Comparison of ENCODE assay signal across 24 cellular contexts in genomic region chr16:27333549-27333948, GRCh38. TPM values are rescaled to one million over a fixed set of nuclear protein-coding genes. Genes with fewer than 3 reads are reported as not detected.
DNase-seq lines count a peak whose midpoint lies in the region; ATAC-seq, FAIRE-seq and TF ChIP-seq lines count a peak whose summit lies in the region.
"Had no signal": no experiment of that assay in that cellular context is flagged by ENCODE, and none has a peak within 500 bp of the region (broad histone marks: within the 10 kb centered on the region; RNA-seq: fewer than 3 reads in every experiment).

No MANE protein-coding gene starts in this region.

- H3K4me1 Mint-ChIP-seq in MCF 10A (ENCODE audit: insufficient read depth, unreplicated experiment) = no peaks in the 10 kb centered on the region

- no peak for DNase-seq in breast epithelium (ENCODE audit: low spot score in 2 of 2)
- no peak for DNase-seq in MCF 10A (ENCODE audit: unreplicated experiment)
- no peak for DNase-seq in endothelial cell of umbilical vein (ENCODE audit: low read depth, low spot score)
- no peak for DNase-seq in uterus
- no peak for DNase-seq in activated gamma-delta T cell treated with Interleukin-2 at 50 U/mL for 16 hours
- DNase-seq in hepatocyte (ENCODE audit: low spot score) = no peak
- DNase-seq: activated CD4-positive, alpha-beta T cell treated with anti-CD3 and anti-CD28 coated beads, Interleukin-2, amount 50 U/mL, for 1 hour; effector memory CD8-positive, alpha-beta T cell; left cardiac atrium; midbrain; NCI-H1105; NCI-H2081 treated with DMSO at 0.1 percent for 48 hours; NCI-H510A; psoas muscle; RPMI8226; stimulated activated naive B cell treated with anti-CD40 and anti-IgM and Interleukin-4, amounts not matched to agents 10 μg/mL and 1 μg/mL and 100 μg/mL, for 72 hours; T-helper 2 cell; thyroid gland had no signal

- WGBS in hepatocyte (ENCODE audit: low lambda C conversion rate, missing lambda C conversion rate) = 94% methylated on average over 3 of the region's 3 CpGs

- H3K27ac ChIP-seq in breast epithelium (peak overlapping the region; percentile 8 to 44), endothelial cell of umbilical vein (ENCODE audit: insufficient read depth, low read depth, low read length) (peak overlapping the region; percentile 84), neutrophil (peak overlapping the region; percentile 71), uterus (peak overlapping the region; percentile 97 to 98), hepatocyte (no peak overlapping the region)
- H3K27ac ChIP-seq: BLaER1 had no signal

- no peaks in the 10 kb centered on the region for H3K36me3 ChIP-seq in breast epithelium
- H3K36me3 ChIP-seq in endothelial cell of umbilical vein (ENCODE audit: control insufficient read depth in 2 of 2, extremely low read depth in 1 of 2, insufficient read depth in 2 of 2, low read length in 2 of 2) = peaks cover 13 to 19% of the 10 kb centered on the region in 2 experiments
- H3K36me3 ChIP-seq in neutrophil = peaks cover 69% of the 10 kb centered on the region
- no peaks in the 10 kb centered on the region for H3K36me3 ChIP-seq in uterus
- H3K36me3 ChIP-seq in hepatocyte (replicated peaks; ENCODE audit: insufficient read depth, low read depth) = no peaks in the 10 kb centered on the region
- H3K36me3 ChIP-seq: thyroid gland had no signal

- H3K9me3 Mint-ChIP-seq in MCF 10A (ENCODE audit: unreplicated experiment) = no peaks in the 10 kb centered on the region
- H3K9me3 Mint-ChIP-seq: activated T-helper 17 cell treated with anti-CD3 and anti-CD28 coated beads, Interleukin-2, amount 50 U/mL, for 72 hours; effector memory CD8-positive, alpha-beta T cell had no signal

- TF ChIP-seq POLR2A in breast epithelium (IDR thresholded peaks at IDR 0.05) (no peak), endothelial cell of umbilical vein (IDR thresholded peaks at IDR 0.05; ENCODE audit: low read depth, low read length) (no peak), uterus (IDR thresholded peaks at IDR 0.05) (no peak)

- H4K20me1 ChIP-seq in endothelial cell of umbilical vein (replicated peaks; ENCODE audit: control insufficient read depth, extremely low read depth, insufficient read depth, low read length) (no peaks in the 10 kb centered on the region), hepatocyte (ENCODE audit: insufficient read depth, poor library complexity, severe bottlenecking) (no peaks in the 10 kb centered on the region)
- H4K20me1 ChIP-seq: BLaER1 had no signal

- no peak overlapping the region for H3K4me3 Mint-ChIP-seq in MCF 10A (ENCODE audit: unreplicated experiment)
- H3K4me3 Mint-ChIP-seq: activated naive CD8-positive, alpha-beta T cell; activated T-helper 17 cell treated with anti-CD3 and anti-CD28 coated beads, Interleukin-2, amount 50 U/mL, for 72 hours; effector memory CD8-positive, alpha-beta T cell; stimulated activated naive B cell treated with anti-CD40 and anti-IgM and Interleukin-4, amounts not matched to agents 10 μg/mL and 1 μg/mL and 100 μg/mL, for 72 hours had no signal

- H3K4me1 ChIP-seq in breast epithelium (no peaks in the 10 kb centered on the region), endothelial cell of umbilical vein (ENCODE audit: control insufficient read depth, extremely low read depth, insufficient read depth, low read length) (peaks cover 45% of the 10 kb centered on the region), neutrophil (ENCODE audit: control insufficient read depth in 1 of 2, insufficient read depth in 1 of 2, low read depth in 1 of 2, low read length in 1 of 2) (peaks cover 19 to 31% of the 10 kb centered on the region in 2 experiments), uterus (peaks cover 9 to 20% of the 10 kb centered on the region in 2 donors), hepatocyte (ENCODE audit: insufficient read depth) (no peaks in the 10 kb centered on the region)

- no peak for ATAC-seq in HG03025 (IDR thresholded peaks at IDR 0.05; ENCODE audit: low FRiP score, unreplicated experiment)
- ATAC-seq: activated T-helper 17 cell treated with anti-CD3 and anti-CD28 coated beads, Interleukin-2, amount 50 U/mL, for 72 hours; effector memory CD8-positive, alpha-beta T cell; left cardiac atrium; psoas muscle; stimulated activated naive B cell treated with anti-CD40 and anti-IgM and Interleukin-4, amounts not matched to agents 10 μg/mL and 1 μg/mL and 100 μg/mL, for 72 hours had no signal

- no peak overlapping the region for H3K9ac ChIP-seq in endothelial cell of umbilical vein (replicated peaks; ENCODE audit: extremely low read depth, insufficient read depth, low read length)
- H3K9ac ChIP-seq: BLaER1 had no signal

- H3K36me3 Mint-ChIP-seq in MCF 10A (ENCODE audit: insufficient read depth, unreplicated experiment) = peaks cover 39% of the 10 kb centered on the region

- H3K4me2 ChIP-seq in endothelial cell of umbilical vein (ENCODE audit: insufficient read depth, low read length) (no peak overlapping the region), hepatocyte (no peak overlapping the region)
- H3K4me2 ChIP-seq: BLaER1 had no signal

- H2AFZ ChIP-seq in endothelial cell of umbilical vein (ENCODE audit: low read depth, low read length) (no peak overlapping the region), hepatocyte (no peak overlapping the region)

- H3K79me2 ChIP-seq in endothelial cell of umbilical vein (ENCODE audit: control insufficient read depth, insufficient read depth, low read length) = peaks cover 67% of the 10 kb centered on the region
- peaks cover 30% of the 10 kb centered on the region for H3K79me2 ChIP-seq in hepatocyte

- H3K27ac Mint-ChIP-seq in MCF 10A (ENCODE audit: low read depth, unreplicated experiment) = no peak overlapping the region

- no peak for TF ChIP-seq CTCF in breast epithelium (IDR thresholded peaks at IDR 0.05)
- no peak for TF ChIP-seq CTCF in MCF 10A (IDR thresholded peaks at IDR 0.05; ENCODE audit: unreplicated experiment)
- TF ChIP-seq CTCF in endothelial cell of umbilical vein (IDR thresholded peaks at IDR 0.05; ENCODE audit: extremely low read depth in 1 of 2, insufficient read depth in 1 of 2, low read depth in 1 of 2, low read length in 2 of 2) = no peak
- TF ChIP-seq CTCF in neutrophil (IDR thresholded peaks at IDR 0.05) = no peak
- no peak for TF ChIP-seq CTCF in uterus (IDR thresholded peaks at IDR 0.05)
- no peak for TF ChIP-seq CTCF in hepatocyte (IDR thresholded peaks at IDR 0.05; ENCODE audit: poor library complexity)

- intact Hi-C loops in breast epithelium (cut with DNase I; ENCODE audit: low total_unique reads) = no loop called here
- intact Hi-C loops in MCF 10A (cut with micrococcal nuclease) = no loop called here
- intact Hi-C loops in endothelial cell of umbilical vein (cut with micrococcal nuclease) = loop anchor here (5.0 kb wide), 1 partner anchor 34 kb away; no protein-coding TSS in a partner anchor
- intact Hi-C loops in uterus (cut with DNase I; ENCODE audit: low total_unique reads) = no loop called here

- CTCF ChIA-PET in MCF 10A (lab: Yijun Ruan, JAX) = interaction anchor here (3.2 kb wide), 1 partner anchor 34 kb away, joined by 13 read pairs; no protein-coding TSS in a partner anchor
- CTCF ChIA-PET in endothelial cell of umbilical vein (lab: Charles Lee) = no interaction called here

- no peaks in the 10 kb centered on the region for H3K9me2 ChIP-seq in hepatocyte (replicated peaks; ENCODE audit: insufficient read depth)

- H3K27me3 Mint-ChIP-seq in MCF 10A (ENCODE audit: insufficient read depth, unreplicated experiment) = no peaks in the 10 kb centered on the region
- H3K27me3 Mint-ChIP-seq: activated naive CD8-positive, alpha-beta T cell; activated T-helper 17 cell treated with anti-CD3 and anti-CD28 coated beads, Interleukin-2, amount 50 U/mL, for 72 hours; effector memory CD8-positive, alpha-beta T cell; stimulated activated naive B cell treated with anti-CD40 and anti-IgM and Interleukin-4, amounts not matched to agents 10 μg/mL and 1 μg/mL and 100 μg/mL, for 72 hours had no signal

- no peaks in the 10 kb centered on the region for H3K9me1 ChIP-seq in endothelial cell of umbilical vein (replicated peaks; ENCODE audit: control insufficient read depth, extremely low read depth, insufficient read depth, low read length)

- BruUV-seq in MCF 10A (replicated peaks; lab: Mats Ljungman, UMichigan) (no TSS peak), endothelial cell of umbilical vein (replicated peaks; lab: Mats Ljungman, UMichigan) (no TSS peak)

- H3K27me3 ChIP-seq in breast epithelium = no peaks in the 10 kb centered on the region
- H3K27me3 ChIP-seq in endothelial cell of umbilical vein (ENCODE audit: control insufficient read depth in 2 of 2, insufficient read depth in 2 of 2, low read length in 2 of 2) = no peaks in the 10 kb centered on the region
- no peaks in the 10 kb centered on the region for H3K27me3 ChIP-seq in neutrophil
- no peaks in the 10 kb centered on the region for H3K27me3 ChIP-seq in uterus
- H3K27me3 ChIP-seq in hepatocyte = no peaks in the 10 kb centered on the region
- H3K27me3 ChIP-seq: BLaER1, thyroid gland had no signal

- H3K4me3 ChIP-seq in breast epithelium (no peak overlapping the region), endothelial cell of umbilical vein (replicated peaks in 1 of 3; ENCODE audit: insufficient read depth in 1 of 3, low read depth in 1 of 3, low read length in 3 of 3) (no peak overlapping the region), neutrophil (ENCODE audit: low read depth in 1 of 2, low read length in 1 of 2) (no peak overlapping the region), uterus (no peak overlapping the region), hepatocyte (no peak overlapping the region)
- H3K4me3 ChIP-seq: BLaER1, psoas muscle, skin epidermis, thyroid gland had no signal

- dilution Hi-C loops in endothelial cell of umbilical vein (cut with MboI; ENCODE audit: extremely low pct_ligation_motif_present, low sequenced_read_pairs) = no loop called here

- FAIRE-seq in endothelial cell of umbilical vein (lab: Jason Lieb, UNC) = no peak

- no peaks in the 10 kb centered on the region for H3K9me3 ChIP-seq in breast epithelium
- no peaks in the 10 kb centered on the region for H3K9me3 ChIP-seq in endothelial cell of umbilical vein (replicated peaks; ENCODE audit: control insufficient read depth, insufficient read depth, low read length)
- H3K9me3 ChIP-seq in neutrophil = no peaks in the 10 kb centered on the region
- no peaks in the 10 kb centered on the region for H3K9me3 ChIP-seq in uterus
- no peaks in the 10 kb centered on the region for H3K9me3 ChIP-seq in hepatocyte (ENCODE audit: low read depth)
- H3K9me3 ChIP-seq: BLaER1, psoas muscle, thyroid gland had no signal

- POLR2A ChIA-PET in MCF 10A (lab: Yijun Ruan, JAX) = interaction anchor here (1.2 kb wide), 1 partner anchor 11 kb away, joined by 5 read pairs; no protein-coding TSS in a partner anchor
- POLR2A ChIA-PET in endothelial cell of umbilical vein (lab: Charles Lee) = no interaction called here

RNA-seq across cellular contexts. Expression of gene IL4R, which starts 19.8 kb away (rescaled TPM):
- total RNA-seq in breast epithelium = 10 to 100 TPM; 18.7 to 53.4 (median 51.8) TPM
- 50.4 and 51.9 TPM in 2 replicates for total RNA-seq in MCF 10A (2022)
- total RNA-seq in endothelial cell of umbilical vein = 139 and 150 TPM in 2 replicates
- 138 and 146 TPM in 2 replicates for polyA plus RNA-seq in endothelial cell of umbilical vein
- polyA plus RNA-seq in endothelial cell of umbilical vein (2011; cell fraction: cytosol; rRNA removed) = 66.6 and 74.7 TPM in 2 replicates
- polyA plus RNA-seq in endothelial cell of umbilical vein (2011; cell fraction: nucleus; rRNA removed) = 157 and 166 TPM in 2 replicates
- 42.3 and 46.7 TPM in 2 replicates for polyA plus RNA-seq in endothelial cell of umbilical vein (2012)
- 178 and 179 TPM in 2 replicates for polyA minus RNA-seq in endothelial cell of umbilical vein
- 15.6 TPM for polyA minus RNA-seq in endothelial cell of umbilical vein (2011; cell fraction: cytosol; rRNA and poly(A)+ RNA removed)
- polyA minus RNA-seq in endothelial cell of umbilical vein (2011; cell fraction: nucleus; rRNA and poly(A)+ RNA removed) = 84.3 and 84.5 TPM in 2 replicates
- total RNA-seq in uterus = 100 to 1,000 TPM in 1 of 4 donors, 10 to 100 TPM in 2, 1 to 10 TPM in 1; 9.4 to 137 (median 45.4) TPM
- 19.0 and 23.6 TPM in 2 replicates for total RNA-seq in hepatocyte
- 20.9 and 22.3 TPM in 2 replicates for polyA plus RNA-seq in hepatocyte
